Comparison of ENCODE assay signal across 10 cellular contexts in genomic region chr12:124842073-124842749, GRCh38. TPM values are rescaled to one million over a fixed set of nuclear protein-coding genes. Genes with fewer than 3 reads are reported as not detected.
DNase-seq lines count a peak whose midpoint lies in the region; ATAC-seq and TF ChIP-seq lines count a peak whose summit lies in the region.
"Had no signal": no experiment of that assay in that cellular context is flagged by ENCODE, and none has a peak within 500 bp of the region (broad histone marks: within the 10 kb centered on the region; RNA-seq: fewer than 3 reads in every experiment).

No MANE protein-coding gene starts in this region.

- H3K27me3 Mint-ChIP-seq in MCF 10A (ENCODE audit: insufficient read depth, unreplicated experiment) (no peaks in the 10 kb centered on the region), neural progenitor cell (ENCODE audit: insufficient read depth, low read depth) (no peaks in the 10 kb centered on the region)

- DNase-seq in MCF 10A (ENCODE audit: unreplicated experiment) (no peak), mammary epithelial cell (no peak), cardiac muscle cell (ENCODE audit: low read depth in 1 of 2, low spot score in 1 of 2) (peak in 1 of 2 donors; percentile 20), neural progenitor cell (ENCODE audit: low spot score) (no peak), NCI-H345 (lab: John Stamatoyannopoulos, UW) (no peak), NCI-H510A treated with DMSO at 0.1 percent for 48 hours (lab: John Stamatoyannopoulos, UW) (no peak), foreskin melanocyte (no peak)
- DNase-seq: midbrain, NCI-H446 treated with DMSO at 0.1 percent for 48 hours had no signal

- H3K4me2 ChIP-seq in mammary epithelial cell (ENCODE audit: insufficient read depth, low read depth, low read length) (no peak overlapping the region), neural progenitor cell (no peak overlapping the region)

- H3K79me2 ChIP-seq in mammary epithelial cell (ENCODE audit: insufficient read depth, low read length), result peaks cover 72% of the 10 kb centered on the region
- H3K79me2 ChIP-seq in neural progenitor cell (ENCODE audit: low read depth), result no peaks in the 10 kb centered on the region

- H3K4me3 Mint-ChIP-seq in MCF 10A (ENCODE audit: unreplicated experiment) (no peak overlapping the region), neural progenitor cell (no peak overlapping the region)

- WGBS in mammary epithelial cell (ENCODE audit: low coverage, missing lambda C conversion rate), result 98% methylated on average over 14 of the region's 14 CpGs

- no peak overlapping the region for H3K9ac ChIP-seq in mammary epithelial cell (ENCODE audit: insufficient read depth, low read length)
- no peak overlapping the region for H3K9ac ChIP-seq in neural progenitor cell

- H3K27ac Mint-ChIP-seq in MCF 10A (ENCODE audit: low read depth, unreplicated experiment) (peak overlapping the region; percentile 33), neural progenitor cell (peak overlapping the region; percentile 89)

- intact Hi-C loops in MCF 10A (cut with micrococcal nuclease) (no loop called here), mammary epithelial cell (cut with micrococcal nuclease) (no loop called here)

- dilution Hi-C loops in mammary epithelial cell (cut with HindIII; ENCODE audit: low sequenced_read_pairs), result no loop called here

- H3K4me1 Mint-ChIP-seq in MCF 10A (ENCODE audit: insufficient read depth, unreplicated experiment) (peaks cover 11% of the 10 kb centered on the region), neural progenitor cell (peaks cover 41% of the 10 kb centered on the region)

- peaks cover 11% of the 10 kb centered on the region for H3K4me1 ChIP-seq in mammary epithelial cell (ENCODE audit: insufficient read depth, low read length)
- peaks cover 11% of the 10 kb centered on the region for H3K4me1 ChIP-seq in cardiac muscle cell (ENCODE audit: low read depth)
- H3K4me1 ChIP-seq in neural progenitor cell, result peaks cover 26% of the 10 kb centered on the region

- H3K27me3 ChIP-seq in mammary epithelial cell (ENCODE audit: insufficient read depth, low read length) (no peaks in the 10 kb centered on the region), cardiac muscle cell (no peaks in the 10 kb centered on the region), neural progenitor cell (peaks cover under 1% of the 10 kb centered on the region)

- H3K36me3 Mint-ChIP-seq in MCF 10A (ENCODE audit: insufficient read depth, unreplicated experiment) (peaks cover 5% of the 10 kb centered on the region), neural progenitor cell (peaks cover 6% of the 10 kb centered on the region)

- BruUV-seq in MCF 10A (replicated peaks; lab: Mats Ljungman, UMichigan), result no TSS peak
- no TSS peak for BruUV-seq in mammary epithelial cell (replicated peaks; lab: Mats Ljungman, UMichigan)

- H2AFZ ChIP-seq in mammary epithelial cell (ENCODE audit: low read depth, low read length) (no peak overlapping the region), neural progenitor cell (replicated peaks) (no peak overlapping the region)

- H4K20me1 ChIP-seq in mammary epithelial cell (ENCODE audit: insufficient read depth, low read length) (peaks cover 3% of the 10 kb centered on the region), neural progenitor cell (ENCODE audit: low read depth) (peaks cover 8% of the 10 kb centered on the region)

- H3K9me3 ChIP-seq in mammary epithelial cell (replicated peaks; ENCODE audit: insufficient read depth, low read length) (no peaks in the 10 kb centered on the region), cardiac muscle cell (ENCODE audit: low read depth) (no peaks in the 10 kb centered on the region), neural progenitor cell (ENCODE audit: low read depth) (no peaks in the 10 kb centered on the region)

- no peak overlapping the region for H3K4me3 ChIP-seq in mammary epithelial cell (replicated peaks in 1 of 3; ENCODE audit: insufficient read depth in 1 of 3, low read depth in 2 of 3, low read length in 3 of 3)
- no peak overlapping the region for H3K4me3 ChIP-seq in cardiac muscle cell
- H3K4me3 ChIP-seq in neural progenitor cell, result no peak overlapping the region

- H3K36me3 ChIP-seq in mammary epithelial cell (ENCODE audit: insufficient read depth, low read length), result no peaks in the 10 kb centered on the region
- no peaks in the 10 kb centered on the region for H3K36me3 ChIP-seq in cardiac muscle cell
- H3K36me3 ChIP-seq in neural progenitor cell, result no peaks in the 10 kb centered on the region

- no peak for ATAC-seq in GM21367 (IDR thresholded peaks at IDR 0.05; ENCODE audit: unreplicated experiment)

- in situ Hi-C loops in mammary epithelial cell (cut with MboI; ENCODE audit: low sequenced_read_pairs in 2 of 2), result no loop called here

- CTCF ChIA-PET in MCF 10A (lab: Yijun Ruan, JAX), result no interaction called here
- CTCF ChIA-PET in mammary epithelial cell (lab: Charles Lee; ENCODE audit: low non-redundant PET), result interaction anchor here (0.5 kb wide), 1 partner anchor 1461 kb away, joined by 3 read pairs; no protein-coding TSS in a partner anchor

- no peaks in the 10 kb centered on the region for H3F3A ChIP-seq in neural progenitor cell (ENCODE audit: low read depth)

- POLR2A ChIA-PET in MCF 10A (lab: Yijun Ruan, JAX), result interaction anchor here (0.6 to 1.6 kb wide), 2 partner anchors 86 to 1170 kb away, joined by 3 to 6 read pairs; no protein-coding TSS in a partner anchor

- H3K27ac ChIP-seq in mammary epithelial cell (ENCODE audit: insufficient read depth, low read depth, low read length), result no peak overlapping the region
- peak overlapping the region; percentile 54 for H3K27ac ChIP-seq in cardiac muscle cell
- no peak overlapping the region for H3K27ac ChIP-seq in neural progenitor cell

- H3K9me3 Mint-ChIP-seq in MCF 10A (ENCODE audit: unreplicated experiment), result no peaks in the 10 kb centered on the region
- H3K9me3 Mint-ChIP-seq in neural progenitor cell, result no peaks in the 10 kb centered on the region

- no peak for TF ChIP-seq CTCF in MCF 10A (IDR thresholded peaks at IDR 0.05; ENCODE audit: unreplicated experiment)
- no peak for TF ChIP-seq CTCF in mammary epithelial cell (conservative IDR thresholded peaks at IDR 0.05 in 1 of 2, IDR thresholded peaks at IDR 0.05 in 1 of 2; ENCODE audit: extremely low read depth in 1 of 2, insufficient read depth in 1 of 2, low read depth in 1 of 2, low read length in 2 of 2)
- TF ChIP-seq CTCF in cardiac muscle cell (IDR thresholded peaks at IDR 0.05; ENCODE audit: low read depth, low read length), result no peak
- TF ChIP-seq CTCF in neural progenitor cell (IDR thresholded peaks at IDR 0.05), result no peak

RNA-seq across cellular contexts. Expression of gene SCARB1, which starts 21.5 kb away (rescaled TPM):
- total RNA-seq in MCF 10A (2022) (48.2 and 71.0 TPM in 2 replicates), mammary epithelial cell (10 to 100 TPM; 44.8 to 60.9 TPM), cardiac muscle cell (37.7 and 37.9 TPM in 2 replicates), neural progenitor cell (ENCODE audit: low replicate concordance) (4.3 and 7.8 TPM in 2 replicates)
- polyA plus RNA-seq in mammary epithelial cell (122 TPM), cardiac muscle cell (42.5 and 46.3 TPM in 2 replicates)
- 117 TPM for polyA minus RNA-seq in mammary epithelial cell
